In the genomic region with DNA sequence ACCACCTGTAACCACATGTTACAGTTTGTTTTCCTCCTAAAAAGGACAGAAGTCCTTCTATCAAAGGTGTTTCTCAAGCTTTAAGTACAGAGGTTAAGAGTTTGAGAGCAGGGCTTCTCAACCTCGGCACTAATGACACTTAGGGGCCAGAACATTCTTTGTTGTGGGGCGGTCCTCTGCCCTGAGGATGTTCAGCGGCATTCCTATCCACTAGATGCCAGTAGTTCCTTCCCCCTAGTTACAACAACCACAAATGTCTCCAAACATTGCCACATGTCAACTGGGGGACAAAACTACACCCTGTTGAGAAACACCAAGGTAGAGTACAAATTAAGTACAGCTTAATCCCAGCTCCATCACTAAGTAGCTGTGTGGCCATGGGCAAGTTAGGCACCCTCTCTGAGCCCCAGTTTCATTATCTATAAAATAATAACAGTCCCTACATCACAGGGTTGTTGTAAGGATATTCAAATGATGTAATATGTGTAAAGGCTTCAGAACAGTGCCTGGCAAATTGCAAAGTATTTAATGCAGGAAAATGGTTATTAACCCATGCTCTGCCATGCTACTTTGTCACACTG, we compare ENCODE assay signal across 21 cellular contexts. TPM values are rescaled to one million over a fixed set of nuclear protein-coding genes. Genes with fewer than 3 reads are reported as not detected.
DNase-seq lines count a peak whose midpoint lies in the region; ATAC-seq and TF ChIP-seq lines count a peak whose summit lies in the region.
"Had no signal": no experiment of that assay in that cellular context is flagged by ENCODE, and none has a peak within 500 bp of the region (broad histone marks: within the 10 kb centered on the region; RNA-seq: fewer than 3 reads in every experiment).

No MANE protein-coding gene starts in this region.

- H3K4me1 ChIP-seq in GM23338 (ENCODE audit: insufficient read depth) (peaks cover 16% of the 10 kb centered on the region; the same call in 1 of the 2 replicates), left ventricle myocardium inferior (peaks cover 50% of the 10 kb centered on the region), neural progenitor cell (peaks cover 9% of the 10 kb centered on the region)
- H3K4me1 ChIP-seq: esophagus muscularis mucosa, pancreas had no signal

- no peaks in the 10 kb centered on the region for H3K79me2 ChIP-seq in GM23338 (replicated peaks; ENCODE audit: insufficient read depth)
- no peaks in the 10 kb centered on the region for H3K79me2 ChIP-seq in neural progenitor cell (ENCODE audit: low read depth)

- intact Hi-C loops in left ventricle myocardium inferior (cut with micrococcal nuclease) = no loop called here

- no peak overlapping the region for H3K4me2 ChIP-seq in GM23338
- H3K4me2 ChIP-seq in neural progenitor cell = no peak overlapping the region

- no peak overlapping the region for H3K4me3 Mint-ChIP-seq in GM23338
- H3K4me3 Mint-ChIP-seq in neural progenitor cell = no peak overlapping the region
- H3K4me3 Mint-ChIP-seq: CD4-positive, alpha-beta T cell; effector memory CD8-positive, alpha-beta T cell; HFFc6; mesothelial cell of epicardium; natural killer cell; stimulated activated effector memory CD8-positive, alpha-beta T cell treated with anti-CD3 and anti-CD28 coated beads, Interleukin-12 subunit alpha, Interleukin-12 subunit beta, amount 100 ng/mL, for 72 hours had no signal

- no peaks in the 10 kb centered on the region for H3K9me2 ChIP-seq in GM23338 (ENCODE audit: insufficient read depth)

- H3K27ac Mint-ChIP-seq in GM23338 (no peak overlapping the region), neural progenitor cell (no peak overlapping the region)
- H3K27ac Mint-ChIP-seq: CD4-positive, alpha-beta T cell; effector memory CD8-positive, alpha-beta T cell; HFFc6; natural killer cell; stimulated activated effector memory CD8-positive, alpha-beta T cell treated with anti-CD3 and anti-CD28 coated beads, Interleukin-12 subunit alpha, Interleukin-12 subunit beta, amount 100 ng/mL, for 72 hours had no signal

- peak in 1 of 2 experiments; percentile 33; a peak in 2 of 4 replicates for TF ChIP-seq CTCF in GM23338 (conservative IDR thresholded peaks at IDR 0.05; ENCODE audit: low read depth in 2 of 2)
- no peak for TF ChIP-seq CTCF in left ventricle myocardium inferior (IDR thresholded peaks at IDR 0.05; ENCODE audit: borderline replicate concordance)
- no peak for TF ChIP-seq CTCF in neural progenitor cell (IDR thresholded peaks at IDR 0.05)

- H3F3A ChIP-seq in GM23338 (replicated peaks; ENCODE audit: low read depth) (no peaks in the 10 kb centered on the region), neural progenitor cell (ENCODE audit: low read depth) (no peaks in the 10 kb centered on the region)

- no peak overlapping the region for H2AFZ ChIP-seq in GM23338
- no peak overlapping the region for H2AFZ ChIP-seq in neural progenitor cell (replicated peaks)

- DNase-seq in GM23338 (ENCODE audit: low spot score) (peak; percentile 68), NCI-H1417 (lab: John Stamatoyannopoulos, UW) (peak in 2 of 3 experiments; percentile 70 to 88), left ventricle myocardium inferior (no peak), neural progenitor cell (ENCODE audit: low spot score) (peak; percentile 4), GM19240 (ENCODE audit: insufficient read length, low spot score) (no peak)
- DNase-seq: activated gamma-delta T cell treated with Interleukin-2 at 50 U/mL for 16 hours; activated T-cell treated with anti-CD3 and anti-CD28 coated beads, Interleukin-2, amount 50 U/mL, for 1 hour; CD4-positive, alpha-beta T cell; effector memory CD8-positive, alpha-beta T cell; HFFc6; natural killer cell; NCI-H2171 treated with DMSO at 0.1 percent for 48 hours; pancreas; T1000 had no signal

- H3K4me3 ChIP-seq in GM23338 = no peak overlapping the region
- H3K4me3 ChIP-seq in left ventricle myocardium inferior = no peak overlapping the region
- H3K4me3 ChIP-seq in neural progenitor cell = no peak overlapping the region
- H3K4me3 ChIP-seq: esophagus muscularis mucosa, pancreas had no signal

- no peaks in the 10 kb centered on the region for H3K36me3 ChIP-seq in GM23338 (ENCODE audit: insufficient read depth)
- H3K36me3 ChIP-seq in left ventricle myocardium inferior = no peaks in the 10 kb centered on the region
- H3K36me3 ChIP-seq in neural progenitor cell = no peaks in the 10 kb centered on the region
- H3K36me3 ChIP-seq: esophagus muscularis mucosa, pancreas had no signal

- ATAC-seq in GM23338 = peak; percentile 75
- ATAC-seq in GM21528 (IDR thresholded peaks at IDR 0.05; ENCODE audit: low FRiP score, unreplicated experiment) = no peak
- no peak for ATAC-seq in HG03571 (IDR thresholded peaks at IDR 0.05; ENCODE audit: unreplicated experiment)
- ATAC-seq: effector memory CD8-positive, alpha-beta T cell; natural killer cell; pancreas; stimulated activated effector memory CD8-positive, alpha-beta T cell treated with anti-CD3 and anti-CD28 coated beads, Interleukin-12 subunit alpha, Interleukin-12 subunit beta, amount 100 ng/mL, for 72 hours had no signal

- no peak overlapping the region for H3K27ac ChIP-seq in GM23338 (ENCODE audit: low read depth)
- H3K27ac ChIP-seq in left ventricle myocardium inferior (replicated peaks) = peak overlapping the region; percentile 59
- H3K27ac ChIP-seq in neural progenitor cell = no peak overlapping the region
- H3K27ac ChIP-seq: esophagus muscularis mucosa, HL-60, pancreas had no signal

- H4K20me1 ChIP-seq in GM23338 (replicated peaks; ENCODE audit: insufficient read depth) = no peaks in the 10 kb centered on the region
- no peaks in the 10 kb centered on the region for H4K20me1 ChIP-seq in neural progenitor cell (ENCODE audit: low read depth)

- H3K9me3 ChIP-seq in left ventricle myocardium inferior (replicated peaks) (no peaks in the 10 kb centered on the region), neural progenitor cell (ENCODE audit: low read depth) (no peaks in the 10 kb centered on the region)
- H3K9me3 ChIP-seq: esophagus muscularis mucosa, pancreas had no signal

- H3K4me1 Mint-ChIP-seq in GM23338 = peaks cover 15% of the 10 kb centered on the region
- H3K4me1 Mint-ChIP-seq in neural progenitor cell = peaks cover 26% of the 10 kb centered on the region
- H3K4me1 Mint-ChIP-seq: natural killer cell; stimulated activated effector memory CD8-positive, alpha-beta T cell treated with anti-CD3 and anti-CD28 coated beads, Interleukin-12 subunit alpha, Interleukin-12 subunit beta, amount 100 ng/mL, for 72 hours had no signal

- H3K27me3 Mint-ChIP-seq in GM23338 (ENCODE audit: insufficient read depth, low read depth, poor library complexity) (peaks cover 4% of the 10 kb centered on the region), neural progenitor cell (ENCODE audit: insufficient read depth, low read depth) (no peaks in the 10 kb centered on the region)
- H3K27me3 Mint-ChIP-seq: brain had no signal

- H3K36me3 Mint-ChIP-seq in GM23338 (ENCODE audit: low read depth) = no peaks in the 10 kb centered on the region
- H3K36me3 Mint-ChIP-seq in neural progenitor cell = peaks cover 17% of the 10 kb centered on the region
- H3K36me3 Mint-ChIP-seq: brain; mesothelial cell of epicardium; natural killer cell; stimulated activated effector memory CD8-positive, alpha-beta T cell treated with anti-CD3 and anti-CD28 coated beads, Interleukin-12 subunit alpha, Interleukin-12 subunit beta, amount 100 ng/mL, for 72 hours had no signal

- H3K27me3 ChIP-seq in GM23338 (ENCODE audit: insufficient read depth) (no peaks in the 10 kb centered on the region), left ventricle myocardium inferior (ENCODE audit: low read depth) (no peaks in the 10 kb centered on the region), neural progenitor cell (no peaks in the 10 kb centered on the region)
- H3K27me3 ChIP-seq: esophagus muscularis mucosa, pancreas had no signal

- no peaks in the 10 kb centered on the region for H3K9me3 Mint-ChIP-seq in GM23338
- H3K9me3 Mint-ChIP-seq in neural progenitor cell = peaks cover 11% of the 10 kb centered on the region
- H3K9me3 Mint-ChIP-seq: CD4-positive, alpha-beta T cell; effector memory CD8-positive, alpha-beta T cell; HFFc6; mesothelial cell of epicardium; natural killer cell; stimulated activated effector memory CD8-positive, alpha-beta T cell treated with anti-CD3 and anti-CD28 coated beads, Interleukin-12 subunit alpha, Interleukin-12 subunit beta, amount 100 ng/mL, for 72 hours had no signal

- H3K9ac ChIP-seq in neural progenitor cell = no peak overlapping the region

TF ChIP-seq in GM23338, 12 proteins besides CTCF, POLR2A, EP300 and RAD21 (continues in another document):
- TF ChIP-seq ZNF331 (CRISPR knock-in tag; IDR thresholded peaks at IDR 0.05; ENCODE audit: low read depth) (no peak), EZH2 (IDR thresholded peaks at IDR 0.05; ENCODE audit: low read depth, unreplicated experiment) (no peak), EZH2phosphoT487 (IDR thresholded peaks at IDR 0.05; ENCODE audit: unreplicated experiment) (no peak), NANOG (IDR thresholded peaks at IDR 0.05; ENCODE audit: borderline replicate concordance) (no peak)
- TF ChIP-seq, protein P1, sequence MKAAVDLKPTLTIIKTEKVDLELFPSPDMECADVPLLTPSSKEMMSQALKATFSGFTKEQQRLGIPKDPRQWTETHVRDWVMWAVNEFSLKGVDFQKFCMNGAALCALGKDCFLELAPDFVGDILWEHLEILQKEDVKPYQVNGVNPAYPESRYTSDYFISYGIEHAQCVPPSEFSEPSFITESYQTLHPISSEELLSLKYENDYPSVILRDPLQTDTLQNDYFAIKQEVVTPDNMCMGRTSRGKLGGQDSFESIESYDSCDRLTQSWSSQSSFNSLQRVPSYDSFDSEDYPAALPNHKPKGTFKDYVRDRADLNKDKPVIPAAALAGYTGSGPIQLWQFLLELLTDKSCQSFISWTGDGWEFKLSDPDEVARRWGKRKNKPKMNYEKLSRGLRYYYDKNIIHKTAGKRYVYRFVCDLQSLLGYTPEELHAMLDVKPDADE (IDR thresholded peaks at IDR 0.05) = no peak

RNA-seq across cellular contexts. Expression of a gene that starts 44.6 kb away (rescaled TPM):
- total RNA-seq in GM23338 (2014; rRNA removed; shearing (Covaris generic)) = 2.8 and 3.2 TPM in 2 replicates
- 1.3 and 2.1 TPM in 2 replicates for polyA plus RNA-seq in GM23338 (2016; fragmentation: Nextera tagmentation; extraction: Ambion mirVana)
- total RNA-seq in left ventricle myocardium inferior = 71.9 TPM
- total RNA-seq in neural progenitor cell (ENCODE audit: low replicate concordance) = 1.3 and 3.2 TPM in 2 replicates
- total RNA-seq: CD4-positive, alpha-beta T cell; HFFc6 had no signal

Comparison
In these comparisons a context has a peak if more than half of its experiments do, and no peak if none do; other contexts are left out.
1. DNase-seq: peak in GM23338 (single experiment), NCI-H1417 (2 of 3) and neural progenitor cell (single experiment); none in left ventricle myocardium inferior (single experiment) and GM19240 (single experiment).
2. RNA of a gene that starts 44.6 kb away (total RNA-seq): 71.9 TPM in left ventricle myocardium inferior (single experiment); 1.3 to 3.2 TPM in neural progenitor cell and 2.8 to 3.2 TPM in GM23338; every median in the first group is over 10 times any median in the second.